1 cellular context compared by ENCODE assay signal in the genomic region with DNA sequence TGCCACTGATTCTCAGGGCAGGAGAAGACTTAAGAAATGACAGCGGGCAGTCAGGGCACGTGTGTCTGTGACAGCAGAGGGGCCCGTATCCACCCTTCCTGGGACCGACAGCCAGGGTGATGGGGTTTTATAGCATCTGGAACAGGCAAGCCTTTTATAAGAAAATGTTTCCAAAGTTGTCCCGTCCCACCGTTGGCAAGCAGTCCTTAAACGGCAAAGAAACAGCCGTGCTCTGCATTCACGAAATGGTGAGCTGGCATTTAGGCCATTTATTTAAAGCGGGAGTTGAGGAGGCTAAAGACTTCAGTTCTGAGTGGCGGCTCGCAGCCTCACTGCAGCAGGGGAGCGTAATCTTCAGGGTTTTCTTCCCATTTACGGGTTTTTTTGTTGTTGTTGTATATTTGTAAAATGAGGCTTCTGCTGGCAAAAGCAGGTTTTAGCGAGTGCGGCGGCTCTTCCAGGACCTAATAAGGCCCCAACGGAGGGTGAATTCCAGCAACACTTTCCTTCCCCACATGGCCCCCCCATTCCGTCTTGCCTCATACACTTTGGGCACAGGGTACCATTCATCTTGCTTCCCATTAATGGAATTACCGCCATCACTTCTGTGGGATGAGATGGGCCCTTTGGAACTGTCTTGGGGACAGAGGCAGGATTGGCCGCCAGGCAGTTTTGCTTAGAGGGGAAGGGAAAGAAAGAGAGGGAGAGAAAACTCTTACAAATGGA.
TF ChIP-seq lines count a peak whose summit lies in the region.

No MANE protein-coding gene starts in this region.

TF ChIP-seq in HEK293T, 16 proteins besides CTCF, POLR2A, EP300 and RAD21:
- TF ChIP-seq CTBP1 (IDR thresholded peaks at IDR 0.05; ENCODE audit: borderline replicate concordance) = no peak
- TF ChIP-seq SUZ12 (IDR thresholded peaks at IDR 0.05) = no peak
- no peak for TF ChIP-seq ZNF384 (IDR thresholded peaks at IDR 0.05)
- TF ChIP-seq NFRKB (IDR thresholded peaks at IDR 0.05) = no peak
- no peak for TF ChIP-seq TARDBP (IDR thresholded peaks at IDR 0.05)
- no peak for TF ChIP-seq HDGF (IDR thresholded peaks at IDR 0.05; ENCODE audit: borderline replicate concordance)
- TF ChIP-seq L3MBTL2 (conservative IDR thresholded peaks at IDR 0.05) = no peak
- TF ChIP-seq FOXM1 (IDR thresholded peaks at IDR 0.05; ENCODE audit: borderline replicate concordance) = no peak
- TF ChIP-seq BHLHE40 (IDR thresholded peaks at IDR 0.05; ENCODE audit: borderline replicate concordance) = no peak
- no peak for TF ChIP-seq LEF1 (IDR thresholded peaks at IDR 0.05; ENCODE audit: borderline replicate concordance)
- TF ChIP-seq FOXA1 (IDR thresholded peaks at IDR 0.05) = no peak
- TF ChIP-seq, protein P1, sequence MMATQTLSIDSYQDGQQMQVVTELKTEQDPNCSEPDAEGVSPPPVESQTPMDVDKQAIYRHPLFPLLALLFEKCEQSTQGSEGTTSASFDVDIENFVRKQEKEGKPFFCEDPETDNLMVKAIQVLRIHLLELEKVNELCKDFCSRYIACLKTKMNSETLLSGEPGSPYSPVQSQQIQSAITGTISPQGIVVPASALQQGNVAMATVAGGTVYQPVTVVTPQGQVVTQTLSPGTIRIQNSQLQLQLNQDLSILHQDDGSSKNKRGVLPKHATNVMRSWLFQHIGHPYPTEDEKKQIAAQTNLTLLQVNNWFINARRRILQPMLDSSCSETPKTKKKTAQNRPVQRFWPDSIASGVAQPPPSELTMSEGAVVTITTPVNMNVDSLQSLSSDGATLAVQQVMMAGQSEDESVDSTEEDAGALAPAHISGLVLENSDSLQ (IDR thresholded peaks at IDR 0.05) = no peak
- no peak for TF ChIP-seq ELF4 (IDR thresholded peaks at IDR 0.05)
- no peak for TF ChIP-seq ARNT (IDR thresholded peaks at IDR 0.05)
